ENCODE assay signal across 8 cellular contexts in genomic region chr14:105086833-105087307, GRCh38. TPM values are rescaled to one million over a fixed set of nuclear protein-coding genes. Genes with fewer than 3 reads are reported as not detected.
DNase-seq lines count a peak whose midpoint lies in the region; FAIRE-seq and TF ChIP-seq lines count a peak whose summit lies in the region.

No MANE protein-coding gene starts in this region.

- 1 to 2% methylated on average over 36 to 41 of the region's 45 CpGs for WGBS in GM23248 (ENCODE audit: low coverage in 1 of 2, low lambda C conversion rate in 2 of 2, missing lambda C conversion rate in 2 of 2), 2 experiments
- no CpG with 5 or more reads among the region's 45 CpGs for WGBS in iPS DF 6.9 (ENCODE audit: insufficient coverage, insufficient read length)
- WGBS in small intestine, 3 donors = 0 to 1% (median 1%) methylated on average over 19 to 45 of the region's 45 CpGs

- no peaks in the 10 kb centered on the region for H3K36me3 Mint-ChIP-seq in T-helper 2 cell treated with Interferon-gamma antibody and Interleukin-4, amounts not matched to agents 5 μg/mL and 100 μg/mL, for 36 hours (ENCODE audit: low read depth)

- peak overlapping the region; percentile 74 for H3K4me3 Mint-ChIP-seq in T-helper 2 cell treated with Interferon-gamma antibody and Interleukin-4, amounts not matched to agents 5 μg/mL and 100 μg/mL, for 36 hours

- H3K9ac ChIP-seq in GM23248 = peak overlapping the region; percentile 84

- no peak overlapping the region for H3K27ac Mint-ChIP-seq in T-helper 2 cell treated with Interferon-gamma antibody and Interleukin-4, amounts not matched to agents 5 μg/mL and 100 μg/mL, for 36 hours

- no peaks in the 10 kb centered on the region for H3K9me2 ChIP-seq in GM23248 (ENCODE audit: insufficient read depth)

- H3K4me1 ChIP-seq in GM23248 (ENCODE audit: insufficient read depth) = peaks cover 22% of the 10 kb centered on the region
- peaks cover 12 to 27% of the 10 kb centered on the region in 2 donors for H3K4me1 ChIP-seq in ascending aorta
- peaks cover 2% of the 10 kb centered on the region; the same call in 1 of the 2 replicates for H3K4me1 ChIP-seq in iPS DF 6.9 (ENCODE audit: control insufficient read depth, insufficient read depth, low read length)
- peaks cover 0 to 5% of the 10 kb centered on the region in 2 donors for H3K4me1 ChIP-seq in small intestine (ENCODE audit: control insufficient read depth in 2 of 2, insufficient read depth in 1 of 2, low read depth in 1 of 2, low read length in 1 of 2)

- no peak for FAIRE-seq in small intestine (lab: Jason Lieb, UNC)

- peak overlapping the region; percentile 89 for H3K4me3 ChIP-seq in GM23248
- H3K4me3 ChIP-seq in MG63 = peak overlapping the region; percentile 75
- H3K4me3 ChIP-seq in ascending aorta = peak overlapping the region; percentile 53 to 85
- H3K4me3 ChIP-seq in iPS DF 6.9 (ENCODE audit: low read length) = peak overlapping the region; percentile 31; the same call in 1 of the 2 replicates
- H3K4me3 ChIP-seq in small intestine (ENCODE audit: low read depth in 1 of 2, low read length in 2 of 2) = peak overlapping the region; percentile 31 to 42

- TF ChIP-seq CTCF in ascending aorta (IDR thresholded peaks at IDR 0.05) = peak; percentile 74 to 93 (median 85)

- DNase-seq in G401 (ENCODE audit: low spot score) = peak; percentile 60
- DNase-seq in GM23248 = peak; percentile 91
- peak; percentile 74 for DNase-seq in MG63
- peak; percentile 81 for DNase-seq in T-helper 2 cell treated with Interferon-gamma antibody and Interleukin-4, amounts not matched to agents 5 μg/mL and 100 μg/mL, for 36 hours (ENCODE audit: low spot score)
- DNase-seq in ascending aorta (ENCODE audit: low spot score in 2 of 2) = peak in 1 of 2 donors; percentile 89
- DNase-seq in iPS DF 6.9 (ENCODE audit: low read depth, low spot score) = peak; percentile 47
- DNase-seq in small intestine = peak; percentile 75
- DNase-seq in NCI-H2029 treated with DMSO at 0.1 percent for 48 hours (lab: John Stamatoyannopoulos, UW) = no peak

- no peaks in the 10 kb centered on the region for H3K79me2 ChIP-seq in GM23248 (ENCODE audit: insufficient read depth)

- H3K9me3 ChIP-seq in GM23248 (ENCODE audit: low read depth) (no peaks in the 10 kb centered on the region), MG63 (no peaks in the 10 kb centered on the region), ascending aorta (no peaks in the 10 kb centered on the region), iPS DF 6.9 (ENCODE audit: control insufficient read depth, insufficient read depth, low read length) (no peaks in the 10 kb centered on the region), small intestine (ENCODE audit: control insufficient read depth, low read depth) (no peaks in the 10 kb centered on the region)

- H2AFZ ChIP-seq in GM23248 = peak overlapping the region; percentile 66

- no peaks in the 10 kb centered on the region for H3K36me3 ChIP-seq in GM23248 (ENCODE audit: low read depth)
- H3K36me3 ChIP-seq in MG63 = no peaks in the 10 kb centered on the region
- no peaks in the 10 kb centered on the region for H3K36me3 ChIP-seq in ascending aorta
- H3K36me3 ChIP-seq in iPS DF 6.9 (ENCODE audit: control insufficient read depth, insufficient read depth, low read length) = no peaks in the 10 kb centered on the region
- no peaks in the 10 kb centered on the region for H3K36me3 ChIP-seq in small intestine (ENCODE audit: control insufficient read depth in 2 of 2, insufficient read depth in 2 of 2, low read length in 2 of 2)

- peaks cover 12% of the 10 kb centered on the region for H3K27me3 Mint-ChIP-seq in T-helper 2 cell treated with Interferon-gamma antibody and Interleukin-4, amounts not matched to agents 5 μg/mL and 100 μg/mL, for 36 hours (ENCODE audit: low read depth)

- H3F3A ChIP-seq in GM23248 (ENCODE audit: insufficient read depth) = peaks cover 5% of the 10 kb centered on the region; the same call in 1 of the 2 replicates

- peaks cover 5% of the 10 kb centered on the region for H3K4me1 Mint-ChIP-seq in T-helper 2 cell treated with Interferon-gamma antibody and Interleukin-4, amounts not matched to agents 5 μg/mL and 100 μg/mL, for 36 hours (ENCODE audit: low read depth)

- no peaks in the 10 kb centered on the region for H3K9me3 Mint-ChIP-seq in T-helper 2 cell treated with Interferon-gamma antibody and Interleukin-4, amounts not matched to agents 5 μg/mL and 100 μg/mL, for 36 hours

- peak overlapping the region; percentile 85 for H3K4me2 ChIP-seq in GM23248 (ENCODE audit: unreplicated experiment)

- H3K27me3 ChIP-seq in GM23248 (replicated peaks; ENCODE audit: insufficient read depth) (no peaks in the 10 kb centered on the region), MG63 (no peaks in the 10 kb centered on the region), ascending aorta (no peaks in the 10 kb centered on the region), iPS DF 6.9 (ENCODE audit: control insufficient read depth, insufficient read depth, low read length) (peaks cover 14% of the 10 kb centered on the region; the same call in 1 of the 2 replicates), small intestine (ENCODE audit: control insufficient read depth in 2 of 2, insufficient read depth in 2 of 2, low read length in 2 of 2) (peaks cover 0 to 2% of the 10 kb centered on the region in 2 donors)

- H4K20me1 ChIP-seq in GM23248 (ENCODE audit: insufficient read depth) = no peaks in the 10 kb centered on the region

- H3K27ac ChIP-seq in GM23248 = peak overlapping the region; percentile 86
- H3K27ac ChIP-seq in ascending aorta = peak overlapping the region; percentile 70 to 77
- no peak overlapping the region for H3K27ac ChIP-seq in iPS DF 6.9 (ENCODE audit: low read length)
- H3K27ac ChIP-seq in small intestine (ENCODE audit: low read depth in 1 of 2, low read length in 1 of 2) = peak overlapping the region in 1 of 2 donors; percentile 65

- in situ Hi-C loops in G401 (cut with HindIII; ENCODE audit: low sequenced_read_pairs) (no loop called here), GM23248 (cut with MboI) (no loop called here)

- intact Hi-C loops in ascending aorta (cut with DNase I) = no loop called here

RNA-seq across cellular contexts. Expression of gene GPR132, which starts 21.6 kb away (rescaled TPM):
- total RNA-seq in G401 (2014; rRNA removed; shearing (Covaris generic)) = 0.43 TPM in 1 of 2 replicates, not detected in the other
- not detected in 2 replicates for total RNA-seq in GM23248 (2014; rRNA removed; shearing (Covaris generic))
- polyA plus RNA-seq in GM23248 (2016; fragmentation: Nextera tagmentation; extraction: Ambion mirVana) (not detected in 2 replicates), small intestine (1 to 10 TPM in 1 of 3 donors, under 1 TPM in 1, not detected in 1; 0.81 to 1.1 TPM)
- total RNA-seq in MG63 (2014; rRNA removed; shearing (Covaris generic); ENCODE audit: low replicate concordance) = not detected in 2 replicates
- total RNA-seq in ascending aorta = not detected

Comparison
In these comparisons a context has a peak if more than half of its experiments do, and no peak if none do; other contexts are left out.
1. H3K4me3 ChIP-seq: peak in every context shown above with its lines; median percentile 89 in GM23248; 75 in MG63; 69 in ascending aorta; 36 in small intestine; 31 in iPS DF 6.9.